ENCODE assay signal across 15 cellular contexts in genomic region chr15:65773386-65774111, GRCh38. TPM values are rescaled to one million over a fixed set of nuclear protein-coding genes. Genes with fewer than 3 reads are reported as not detected.
DNase-seq lines count a peak whose midpoint lies in the region; ATAC-seq and TF ChIP-seq lines count a peak whose summit lies in the region.
"Had no signal": no experiment of that assay in that cellular context is flagged by ENCODE, and none has a peak within 500 bp of the region (broad histone marks: within the 10 kb centered on the region; RNA-seq: fewer than 3 reads in every experiment).

No MANE protein-coding gene starts in this region.

- H3K4me1 Mint-ChIP-seq in activated T-cell treated with anti-CD3 and anti-CD28 coated beads, Interleukin-2, amount 50 U/mL, for 24 hours (ENCODE audit: low read depth), result peaks cover 43% of the 10 kb centered on the region
- peaks cover 90% of the 10 kb centered on the region for H3K4me1 Mint-ChIP-seq in activated B cell treated with CpG ODN at 0.5 μM for 24 hours

- CTCF ChIA-PET in activated B cell treated with CpG ODN at 0.5 μM for 24 hours (lab: Charles Lee), result interaction anchor here (0.9 kb wide), 1 partner anchor 19 kb away, joined by 3 read pairs; no protein-coding TSS in a partner anchor

- H3K9me3 Mint-ChIP-seq in activated T-cell treated with anti-CD3 and anti-CD28 coated beads, Interleukin-2, amount 50 U/mL, for 24 hours, result no peaks in the 10 kb centered on the region
- no peaks in the 10 kb centered on the region for H3K9me3 Mint-ChIP-seq in activated B cell treated with CpG ODN at 0.5 μM for 24 hours

- intact Hi-C loops in activated B cell treated with CpG ODN at 0.5 μM for 24 hours (cut with micrococcal nuclease), result loop anchor here (1.0 to 5.0 kb wide), 2 partner anchors 19 to 66 kb away; partner anchors contain the start of gene DENND4A

- H3K27me3 Mint-ChIP-seq in activated T-cell treated with anti-CD3 and anti-CD28 coated beads, Interleukin-2, amount 50 U/mL, for 24 hours, result no peaks in the 10 kb centered on the region
- no peaks in the 10 kb centered on the region for H3K27me3 Mint-ChIP-seq in activated B cell treated with CpG ODN at 0.5 μM for 24 hours
- H3K27me3 Mint-ChIP-seq: progenitor cell of endocrine pancreas had no signal

- POLR2A ChIA-PET in activated B cell treated with CpG ODN at 0.5 μM for 24 hours (lab: Charles Lee), result interaction anchor here (0.6 to 6.9 kb wide), 3 partner anchors 12 to 49 kb away, joined by 3 to 65 read pairs (median 4); partner anchors contain the start of gene DENND4A

- no peak for TF ChIP-seq CTCF in activated B cell treated with CpG ODN at 0.5 μM for 24 hours (IDR thresholded peaks at IDR 0.05)
- no peak for TF ChIP-seq CTCF in omental fat pad (IDR thresholded peaks at IDR 0.05)

- H3K4me3 Mint-ChIP-seq in activated T-cell treated with anti-CD3 and anti-CD28 coated beads, Interleukin-2, amount 50 U/mL, for 24 hours, result no peak overlapping the region
- H3K4me3 Mint-ChIP-seq in activated B cell treated with CpG ODN at 0.5 μM for 24 hours, result peak overlapping the region; percentile 76

- peak; percentile 48 for ATAC-seq in HG02678 (IDR thresholded peaks at IDR 0.05; ENCODE audit: unreplicated experiment)
- peak; percentile 71 for ATAC-seq in activated B cell treated with CpG ODN at 0.5 μM for 24 hours (ENCODE audit: low read depth)
- peak; percentile 68 for ATAC-seq in stimulated activated naive CD8-positive, alpha-beta T cell treated with anti-CD3 and anti-CD28 coated beads, Interleukin-15, Interleukin-2, amounts not matched to agents 100 U/mL and 50 U/mL, for 24 hours
- ATAC-seq in omental fat pad (ENCODE audit: low FRiP score), result no peak

- no peak for DNase-seq in activated T-cell treated with anti-CD3 and anti-CD28 coated beads, Interleukin-2, amount 50 U/mL, for 24 hours
- DNase-seq in activated T-cell treated with anti-CD3 and anti-CD28 coated beads for 4 hours (no peak), activated B cell treated with CpG ODN at 0.5 μM for 24 hours (no peak), NCI-H1092 treated with DMSO at 0.1 percent for 48 hours (lab: John Stamatoyannopoulos, UW) (no peak), omental fat pad (ENCODE audit: low spot score) (no peak), NCI-H1694 (lab: John Stamatoyannopoulos, UW) (no peak)
- no peak for DNase-seq in stimulated activated naive CD8-positive, alpha-beta T cell treated with anti-CD3 and anti-CD28 coated beads, Interleukin-15, Interleukin-2, amounts not matched to agents 100 U/mL and 50 U/mL, for 24 hours
- DNase-seq: ACHN; activated CD8-positive, alpha-beta memory T cell treated with anti-CD3 and anti-CD28 coated beads, Interleukin-2, amount 50 U/mL, for 4 hours; central memory CD4-positive, alpha-beta T cell; NCI-H510A treated with DMSO at 0.1 percent for 48 hours; stimulated activated CD4-positive, alpha-beta T cell treated with anti-CD3 and anti-CD28 coated beads, Interleukin-4, amount 100 ng/mL, for 24 hours; thyroid gland had no signal

- H3K36me3 Mint-ChIP-seq in activated T-cell treated with anti-CD3 and anti-CD28 coated beads, Interleukin-2, amount 50 U/mL, for 24 hours (ENCODE audit: low read depth), result peaks cover 34% of the 10 kb centered on the region
- peaks cover 35% of the 10 kb centered on the region for H3K36me3 Mint-ChIP-seq in activated B cell treated with CpG ODN at 0.5 μM for 24 hours (ENCODE audit: low read depth)

- peak overlapping the region; percentile 72 for H3K27ac Mint-ChIP-seq in activated T-cell treated with anti-CD3 and anti-CD28 coated beads, Interleukin-2, amount 50 U/mL, for 24 hours
- peak overlapping the region; percentile 94 for H3K27ac Mint-ChIP-seq in activated B cell treated with CpG ODN at 0.5 μM for 24 hours
- H3K27ac Mint-ChIP-seq: progenitor cell of endocrine pancreas had no signal

RNA-seq across cellular contexts. Expression of gene DENND4A, which starts 18.5 kb away (rescaled TPM):
- total RNA-seq in activated B cell treated with CpG ODN at 0.5 μM for 24 hours (135 and 166 TPM in 2 replicates), omental fat pad (10 to 100 TPM; 38.8 to 64.8 (median 52.3) TPM)
